9 cellular contexts compared by ENCODE assay signal in genomic region chr5:132099073-132099748, GRCh38. TPM values are rescaled to one million over a fixed set of nuclear protein-coding genes. Genes with fewer than 3 reads are reported as not detected.
DNase-seq lines count a peak whose midpoint lies in the region; ATAC-seq and TF ChIP-seq lines count a peak whose summit lies in the region.
"Had no signal": no experiment of that assay in that cellular context is flagged by ENCODE, and none has a peak within 500 bp of the region (broad histone marks: within the 10 kb centered on the region; RNA-seq: fewer than 3 reads in every experiment).

No MANE protein-coding gene starts in this region.

- H3K36me3 ChIP-seq in endodermal cell (ENCODE audit: control insufficient read depth, insufficient read depth, low read length) (no peaks in the 10 kb centered on the region), SJCRH30 (no peaks in the 10 kb centered on the region)

- no peak for TF ChIP-seq CTCF in endodermal cell (conservative IDR thresholded peaks at IDR 0.05)

- H3K9ac ChIP-seq in endodermal cell (ENCODE audit: extremely low read depth, low read length, poor library complexity, severe bottlenecking) = no peak overlapping the region

- no peaks in the 10 kb centered on the region for H3K9me3 ChIP-seq in endodermal cell (ENCODE audit: control insufficient read depth, low read length)
- no peaks in the 10 kb centered on the region for H3K9me3 ChIP-seq in SJCRH30 (replicated peaks)

- peak; percentile 32 for DNase-seq in NCI-H69 (lab: John Stamatoyannopoulos, UW)
- DNase-seq in endodermal cell = peak; percentile 29
- DNase-seq in NCI-H2196 treated with DMSO at 0.1 percent for 48 hours (lab: John Stamatoyannopoulos, UW; ENCODE audit: unreplicated experiment) = no peak
- DNase-seq in SJCRH30 = no peak
- DNase-seq in putamen (ENCODE audit: low spot score) = no peak

- no peaks in the 10 kb centered on the region for H3K36me3 Mint-ChIP-seq in endodermal cell (ENCODE audit: low read depth)

- 80 to 86% methylated on average over 3 to 5 of the region's 5 CpGs for WGBS in endodermal cell (ENCODE audit: insufficient coverage in 1 of 2, insufficient read length in 1 of 2), 2 experiments

- H3K4me3 Mint-ChIP-seq in endodermal cell = no peak overlapping the region

- no peak overlapping the region for H3K27ac Mint-ChIP-seq in endodermal cell

- no peaks in the 10 kb centered on the region for H3K4me1 Mint-ChIP-seq in endodermal cell

- ATAC-seq in GM18502 (IDR thresholded peaks at IDR 0.05; ENCODE audit: poor library complexity, unreplicated experiment) = peak; percentile 40
- ATAC-seq in GM21825 (IDR thresholded peaks at IDR 0.05; ENCODE audit: unreplicated experiment) = peak; percentile 43
- ATAC-seq in HG03045 (IDR thresholded peaks at IDR 0.05; ENCODE audit: unreplicated experiment) = no peak

- H3K4me3 ChIP-seq in endodermal cell (ENCODE audit: low read length) (no peak overlapping the region), SJCRH30 (no peak overlapping the region)

- H3K27ac ChIP-seq in endodermal cell (ENCODE audit: low read depth, low read length) (no peak overlapping the region), SJCRH30 (no peak overlapping the region)

- no peaks in the 10 kb centered on the region for H3K9me3 Mint-ChIP-seq in endodermal cell

- peaks cover 5% of the 10 kb centered on the region for H3K27me3 Mint-ChIP-seq in endodermal cell (ENCODE audit: insufficient read depth)

- H3K4me1 ChIP-seq in endodermal cell (ENCODE audit: control insufficient read depth, insufficient read depth, low read length) (no peaks in the 10 kb centered on the region), SJCRH30 (peaks cover 26% of the 10 kb centered on the region)

- peaks cover 13% of the 10 kb centered on the region for H3K27me3 ChIP-seq in endodermal cell (ENCODE audit: control insufficient read depth, insufficient read depth, low read length, poor library complexity, severe bottlenecking)
- no peaks in the 10 kb centered on the region for H3K27me3 ChIP-seq in SJCRH30

RNA-seq across cellular contexts. Expression of gene CSF2, which starts 25.6 kb away (rescaled TPM):
- total RNA-seq in endodermal cell = not detected
- not detected for polyA plus RNA-seq in endodermal cell (2013, experiment 1 of 2)
- polyA plus RNA-seq in endodermal cell (2013, experiment 2 of 2) = not detected
- total RNA-seq in SJCRH30 (2014; rRNA removed; shearing (Covaris generic)) = not detected in 2 replicates
- total RNA-seq: mucosa of gallbladder had no signal

RNA-seq across cellular contexts. Expression of gene IL3, which starts 38.8 kb away (rescaled TPM):
- not detected for total RNA-seq in endodermal cell
- not detected for polyA plus RNA-seq in endodermal cell (2013, experiment 1 of 2)
- not detected for polyA plus RNA-seq in endodermal cell (2013, experiment 2 of 2)
- not detected in 2 replicates for total RNA-seq in SJCRH30 (2014; rRNA removed; shearing (Covaris generic))
- total RNA-seq: mucosa of gallbladder had no signal

Comparison
In these comparisons a context has a peak if more than half of its experiments do, and no peak if none do; other contexts are left out.
1. DNase-seq: peak in NCI-H69 (single experiment) and endodermal cell (single experiment); none in NCI-H2196 treated with DMSO at 0.1 percent for 48 hours (single experiment), SJCRH30 (0 of 2) and putamen (single experiment).